3 cellular contexts compared by ENCODE assay signal in genomic region chr6:125776107-125776826, GRCh38. TPM values are rescaled to one million over a fixed set of nuclear protein-coding genes. Genes with fewer than 3 reads are reported as not detected.
"Had no signal": no experiment of that assay in that cellular context is flagged by ENCODE, and none has a peak within 500 bp of the region (broad histone marks: within the 10 kb centered on the region; RNA-seq: fewer than 3 reads in every experiment).

No MANE protein-coding gene starts in this region.

RNA-seq across cellular contexts. Expression of gene HEY2, which starts 26.8 kb away (rescaled TPM):
- total RNA-seq: LHCN-M2, MCF 10A, PC-9 had no signal
